ENCODE assay signal across 19 cellular contexts in the genomic region with DNA sequence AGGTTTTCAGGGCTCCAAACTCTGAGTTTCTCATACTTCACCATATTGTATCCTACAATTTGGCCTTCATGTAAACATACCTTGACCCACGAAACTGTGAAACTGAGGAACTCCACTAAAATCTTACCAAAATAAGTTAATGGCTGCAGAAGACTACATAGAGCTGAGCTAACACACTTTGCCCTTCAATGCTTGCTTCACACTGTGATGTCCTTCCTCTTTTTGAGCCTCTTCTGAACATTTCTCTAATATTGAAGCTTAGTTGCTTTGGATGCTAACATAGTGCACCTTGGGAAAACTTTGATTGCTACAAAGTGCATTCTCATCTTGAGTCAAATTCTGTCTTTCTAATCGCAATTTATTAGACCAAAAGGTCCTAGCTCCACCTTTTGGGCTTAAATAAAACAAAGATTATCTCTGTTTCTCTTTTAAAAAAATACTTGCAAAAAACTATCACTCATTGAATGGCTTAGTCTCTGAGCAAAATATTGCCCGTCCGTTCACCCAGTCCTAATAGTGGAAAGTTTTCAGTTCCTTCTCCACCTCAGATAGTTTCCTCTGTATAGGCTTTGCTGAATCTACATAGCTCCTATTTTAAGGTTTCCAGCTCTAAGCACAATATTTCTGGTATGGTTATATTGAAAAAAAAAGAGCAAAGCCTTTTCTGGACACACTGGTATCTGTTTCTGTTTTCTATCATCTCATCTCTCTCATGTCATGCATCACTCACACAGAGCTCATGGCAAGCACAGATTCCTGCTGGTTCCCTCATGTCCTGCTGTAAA.
DNase-seq lines count a peak whose midpoint lies in the region; ATAC-seq and TF ChIP-seq lines count a peak whose summit lies in the region.
"Had no signal": no experiment of that assay in that cellular context is flagged by ENCODE, and none has a peak within 500 bp of the region (broad histone marks: within the 10 kb centered on the region; RNA-seq: fewer than 3 reads in every experiment).

No MANE protein-coding gene starts in this region.

- H3K4me1 ChIP-seq in MM.1S (ENCODE audit: low read length) (peaks cover 21% of the 10 kb centered on the region), thyroid gland (no peaks in the 10 kb centered on the region)
- H3K4me1 ChIP-seq: spleen had no signal

- peak overlapping the region; percentile 30 for H2AFZ ChIP-seq in MM.1S (ENCODE audit: low read length)

- H3K4me3 ChIP-seq in MM.1S (ENCODE audit: low read length) (peak overlapping the region; percentile 6; the same call in 1 of the 2 replicates), thyroid gland (replicated peaks in 1 of 3) (no peak overlapping the region)
- H3K4me3 ChIP-seq: MG63, spleen, thoracic aorta had no signal

- no peaks in the 10 kb centered on the region for H3K27me3 ChIP-seq in MM.1S (replicated peaks; ENCODE audit: insufficient read depth, low read length)
- H3K27me3 ChIP-seq in thyroid gland = no peaks in the 10 kb centered on the region
- H3K27me3 ChIP-seq: MG63, spleen had no signal

- H4K20me1 ChIP-seq in MM.1S (ENCODE audit: insufficient read depth, low read length) = no peaks in the 10 kb centered on the region

- WGBS in thyroid gland, 2 donors = 87 to 90% methylated on average over 4 of the region's 4 CpGs

- no peaks in the 10 kb centered on the region for H3K9me2 ChIP-seq in MM.1S (replicated peaks; ENCODE audit: insufficient read depth, low read length)

- peaks cover 3% of the 10 kb centered on the region for H3K9me3 Mint-ChIP-seq in stimulated activated memory B cell treated with anti-CD40 and anti-IgM and Interleukin-4, amounts not matched to agents 10 μg/mL and 1 μg/mL and 100 μg/mL, for 72 hours
- H3K9me3 Mint-ChIP-seq: activated T-helper 1 cell treated with anti-CD3 and anti-CD28 coated beads, Interleukin-12 subunit alpha, Interleukin-12 subunit beta, Interleukin-2, Interleukin-4 antibody, amounts not matched to agents 30 ng/mL and 10 ng/mL and 1 ng/mL, durations not matched to agents 14 hours and 24 hours and 36 hours had no signal

- H3K27ac ChIP-seq in MM.1S (ENCODE audit: low read length) = peak overlapping the region; percentile 64
- no peak overlapping the region for H3K27ac ChIP-seq in thyroid gland
- H3K27ac ChIP-seq: spleen, thoracic aorta had no signal

- H3K27ac Mint-ChIP-seq in stimulated activated memory B cell treated with anti-CD40 and anti-IgM and Interleukin-4, amounts not matched to agents 10 μg/mL and 1 μg/mL and 100 μg/mL, for 72 hours = peak overlapping the region; percentile 39
- H3K27ac Mint-ChIP-seq: activated T-helper 1 cell treated with anti-CD3 and anti-CD28 coated beads, Interleukin-12 subunit alpha, Interleukin-12 subunit beta, Interleukin-2, Interleukin-4 antibody, amounts not matched to agents 30 ng/mL and 10 ng/mL and 1 ng/mL, durations not matched to agents 14 hours and 24 hours and 36 hours; CD4-positive, alpha-beta T cell had no signal

- H3K9ac ChIP-seq in MM.1S (ENCODE audit: low read length) = 0 out of 2 replicates have a peak overlapping the region, but pooled peaks have one; percentile 3

- H3K4me1 Mint-ChIP-seq in stimulated activated memory B cell treated with anti-CD40 and anti-IgM and Interleukin-4, amounts not matched to agents 10 μg/mL and 1 μg/mL and 100 μg/mL, for 72 hours = peaks cover 13% of the 10 kb centered on the region

- no peaks in the 10 kb centered on the region for H3K79me2 ChIP-seq in MM.1S (ENCODE audit: low read length)

- ATAC-seq in GM19324 (IDR thresholded peaks at IDR 0.05; ENCODE audit: low FRiP score, unreplicated experiment) = peak; percentile 43
- ATAC-seq in HG02798 (IDR thresholded peaks at IDR 0.05; ENCODE audit: poor library complexity, unreplicated experiment) = peak; percentile 53
- peak; percentile 53 for ATAC-seq in stimulated activated memory B cell treated with anti-CD40 and anti-IgM and Interleukin-4, amounts not matched to agents 10 μg/mL and 1 μg/mL and 100 μg/mL, for 72 hours
- ATAC-seq: HCT116, Panc1 had no signal

- TF ChIP-seq POLR2A in thyroid gland (IDR thresholded peaks at IDR 0.05) = no peak

- no peak overlapping the region for H3K4me3 Mint-ChIP-seq in stimulated activated memory B cell treated with anti-CD40 and anti-IgM and Interleukin-4, amounts not matched to agents 10 μg/mL and 1 μg/mL and 100 μg/mL, for 72 hours
- H3K4me3 Mint-ChIP-seq: activated T-helper 1 cell treated with anti-CD3 and anti-CD28 coated beads, Interleukin-12 subunit alpha, Interleukin-12 subunit beta, Interleukin-2, Interleukin-4 antibody, amounts not matched to agents 30 ng/mL and 10 ng/mL and 1 ng/mL, durations not matched to agents 14 hours and 24 hours and 36 hours; CD4-positive, alpha-beta T cell had no signal

- no peaks in the 10 kb centered on the region for H3K9me3 ChIP-seq in MM.1S (replicated peaks; ENCODE audit: insufficient read depth, low read length)
- no peaks in the 10 kb centered on the region for H3K9me3 ChIP-seq in thyroid gland
- H3K9me3 ChIP-seq: MG63, spleen, thoracic aorta had no signal

- peak overlapping the region; percentile 63 for H3K4me2 ChIP-seq in MM.1S (ENCODE audit: low read depth, low read length)

- H3K36me3 ChIP-seq in MM.1S (replicated peaks; ENCODE audit: insufficient read depth, low read length) (no peaks in the 10 kb centered on the region), thyroid gland (no peaks in the 10 kb centered on the region)
- H3K36me3 ChIP-seq: MG63, spleen, thoracic aorta had no signal

- TF ChIP-seq CTCF in MM.1S (IDR thresholded peaks at IDR 0.05; ENCODE audit: low read length) = no peak
- TF ChIP-seq CTCF in thyroid gland (IDR thresholded peaks at IDR 0.05) = no peak

- H3F3A ChIP-seq in MM.1S (ENCODE audit: insufficient read depth, low read length) = peaks cover 15% of the 10 kb centered on the region

- H3K36me3 Mint-ChIP-seq in stimulated activated memory B cell treated with anti-CD40 and anti-IgM and Interleukin-4, amounts not matched to agents 10 μg/mL and 1 μg/mL and 100 μg/mL, for 72 hours = no peaks in the 10 kb centered on the region

- DNase-seq in MM.1S = peak; percentile 38
- DNase-seq in thyroid gland = no peak
- no peak for DNase-seq in NCI-H82 (lab: John Stamatoyannopoulos, UW)
- no peak for DNase-seq in NCI-H774 (lab: John Stamatoyannopoulos, UW)
- DNase-seq: activated CD4-positive, alpha-beta T cell treated with anti-CD3 and anti-CD28 coated beads for 4 hours; anterior cingulate cortex; CD4-positive, alpha-beta T cell; mammary epithelial cell; MG63; NCI-H226; spleen; T-helper 1 cell had no signal

- intact Hi-C loops in thyroid gland (cut with DNase I) = no loop called here

- H3K27me3 Mint-ChIP-seq in stimulated activated memory B cell treated with anti-CD40 and anti-IgM and Interleukin-4, amounts not matched to agents 10 μg/mL and 1 μg/mL and 100 μg/mL, for 72 hours = no peaks in the 10 kb centered on the region
- H3K27me3 Mint-ChIP-seq: CD4-positive, alpha-beta T cell had no signal
